In genomic region chr15:34038404-34039179, GRCh38 we compare ENCODE assay signal across 8 cellular contexts. TPM values are rescaled to one million over a fixed set of nuclear protein-coding genes. Genes with fewer than 3 reads are reported as not detected.
A peak's percentile ranks its signal among the peaks of the same experiment; 100 is the strongest.
DNase-seq lines count a peak whose midpoint lies in the region; ATAC-seq and TF ChIP-seq lines count a peak whose summit lies in the region.

No MANE protein-coding gene starts in this region.

- H3K36me3 Mint-ChIP-seq in naive thymus-derived CD4-positive, alpha-beta T cell, result no peaks in the 10 kb centered on the region
- H3K36me3 Mint-ChIP-seq in stimulated activated naive B cell treated with anti-CD40 and anti-IgM and Interleukin-4, amounts not matched to agents 10 μg/mL and 1 μg/mL and 100 μg/mL, for 72 hours, result peaks cover 0 to 3% of the 10 kb centered on the region in 2 donors

- peaks cover 12 to 26% (median 23%) of the 10 kb centered on the region in 7 donors for H3K4me1 Mint-ChIP-seq in naive thymus-derived CD4-positive, alpha-beta T cell
- H3K4me1 Mint-ChIP-seq in stimulated activated naive B cell treated with anti-CD40 and anti-IgM and Interleukin-4, amounts not matched to agents 10 μg/mL and 1 μg/mL and 100 μg/mL, for 72 hours, result peaks cover 13 to 29% of the 10 kb centered on the region in 2 donors

- H3K4me1 ChIP-seq in HUES48 (ENCODE audit: control insufficient read depth, insufficient read depth, low read length), result peaks cover 8% of the 10 kb centered on the region
- H3K4me1 ChIP-seq in naive thymus-derived CD4-positive, alpha-beta T cell (ENCODE audit: control insufficient read depth in 2 of 2, insufficient read depth in 2 of 2, low read length in 2 of 2), result peaks cover 8 to 14% of the 10 kb centered on the region in 2 donors

- peak overlapping the region; percentile 80 to 97 (median 94) for H3K4me3 Mint-ChIP-seq in naive thymus-derived CD4-positive, alpha-beta T cell
- H3K4me3 Mint-ChIP-seq in stimulated activated naive B cell treated with anti-CD40 and anti-IgM and Interleukin-4, amounts not matched to agents 10 μg/mL and 1 μg/mL and 100 μg/mL, for 72 hours, result peak overlapping the region; percentile 89

- H3K36me3 ChIP-seq in HUES48 (ENCODE audit: control insufficient read depth, insufficient read depth, low read length), result no peaks in the 10 kb centered on the region
- H3K36me3 ChIP-seq in naive thymus-derived CD4-positive, alpha-beta T cell (ENCODE audit: control insufficient read depth in 2 of 3, insufficient read depth in 3 of 3, low read length in 3 of 3), result peaks cover 0 to 3% (median 0%) of the 10 kb centered on the region in 3 experiments

- CTCF ChIA-PET in naive thymus-derived CD4-positive, alpha-beta T cell (lab: Charles Lee), result interaction anchor here (1.2 kb wide), 1 partner anchor 23 kb away, joined by 3 read pairs; no protein-coding TSS in a partner anchor

- H3K27ac ChIP-seq in HUES48 (ENCODE audit: low read depth, low read length), result peak overlapping the region; percentile 91
- H3K27ac ChIP-seq in naive thymus-derived CD4-positive, alpha-beta T cell (ENCODE audit: low read depth, low read length), result peak overlapping the region; percentile 80

- DNase-seq in DMS 273 treated with DMSO at 0.1 percent for 48 hours (lab: John Stamatoyannopoulos, UW) (peak; percentile 26), activated T-helper 1 cell treated with Interleukin-2 at 50 U/mL for 16 hours (ENCODE audit: low read depth) (peak; percentile 67), fibroblast of gingiva (ENCODE audit: low read depth) (peak; percentile 79)
- peak; percentile 52 to 76 (median 72) for DNase-seq in naive thymus-derived CD4-positive, alpha-beta T cell
- peak; percentile 71 for DNase-seq in stimulated activated naive B cell treated with anti-CD40 and anti-IgM and Interleukin-4, amounts not matched to agents 10 μg/mL and 1 μg/mL and 100 μg/mL, for 72 hours

- intact Hi-C loops in naive thymus-derived CD4-positive, alpha-beta T cell (cut with micrococcal nuclease), result loop anchor here (1.0 to 10.0 kb wide), 13 partner anchors 20 to 1509 kb away; partner anchors contain the start of genes EMC7 (in 2 of the 2), KATNBL1 (in 2 of the 2), LPCAT4 (in 2 of the 2) and AQR (in 1 of the 2)

- peak overlapping the region; percentile 86 for H3K9ac ChIP-seq in HUES48 (ENCODE audit: low read depth, low read length)

- ATAC-seq in GM21423 (IDR thresholded peaks at IDR 0.05; ENCODE audit: unreplicated experiment), result peak; percentile 74
- ATAC-seq in naive thymus-derived CD4-positive, alpha-beta T cell, result peak; percentile 90
- peak; percentile 62 to 71 for ATAC-seq in stimulated activated naive B cell treated with anti-CD40 and anti-IgM and Interleukin-4, amounts not matched to agents 10 μg/mL and 1 μg/mL and 100 μg/mL, for 72 hours (replicated peaks)

- peaks cover 0 to 1% (median 0%) of the 10 kb centered on the region in 11 donors for H3K9me3 Mint-ChIP-seq in naive thymus-derived CD4-positive, alpha-beta T cell
- H3K9me3 Mint-ChIP-seq in stimulated activated naive B cell treated with anti-CD40 and anti-IgM and Interleukin-4, amounts not matched to agents 10 μg/mL and 1 μg/mL and 100 μg/mL, for 72 hours, result no peaks in the 10 kb centered on the region

- H3K27me3 ChIP-seq in HUES48 (ENCODE audit: control insufficient read depth, insufficient read depth, low read length), result peaks cover 29% of the 10 kb centered on the region
- H3K27me3 ChIP-seq in naive thymus-derived CD4-positive, alpha-beta T cell (ENCODE audit: control insufficient read depth in 2 of 2, insufficient read depth in 2 of 2, low read length in 2 of 2), result no peaks in the 10 kb centered on the region

- peak overlapping the region; percentile 80 for H3K4me3 ChIP-seq in HUES48 (ENCODE audit: low read depth, low read length)
- peak overlapping the region; percentile 100 for H3K4me3 ChIP-seq in naive thymus-derived CD4-positive, alpha-beta T cell (ENCODE audit: low read length)

- peak overlapping the region; percentile 88 to 96 (median 94) for H3K27ac Mint-ChIP-seq in naive thymus-derived CD4-positive, alpha-beta T cell
- H3K27ac Mint-ChIP-seq in stimulated activated naive B cell treated with anti-CD40 and anti-IgM and Interleukin-4, amounts not matched to agents 10 μg/mL and 1 μg/mL and 100 μg/mL, for 72 hours, result peak overlapping the region; percentile 96

- no peaks in the 10 kb centered on the region for H3K9me3 ChIP-seq in HUES48 (ENCODE audit: control insufficient read depth, insufficient read depth, low read length)
- H3K9me3 ChIP-seq in naive thymus-derived CD4-positive, alpha-beta T cell (ENCODE audit: control insufficient read depth in 2 of 3, low read length in 3 of 3), result no peaks in the 10 kb centered on the region

- H3K27me3 Mint-ChIP-seq in naive thymus-derived CD4-positive, alpha-beta T cell, result no peaks in the 10 kb centered on the region
- H3K27me3 Mint-ChIP-seq in stimulated activated naive B cell treated with anti-CD40 and anti-IgM and Interleukin-4, amounts not matched to agents 10 μg/mL and 1 μg/mL and 100 μg/mL, for 72 hours, result no peaks in the 10 kb centered on the region

- POLR2A ChIA-PET in naive thymus-derived CD4-positive, alpha-beta T cell (lab: Charles Lee), result interaction anchor here (0.6 to 2.2 kb wide), 10 partner anchors 9 to 950 kb away, joined by 3 to 7 read pairs (median 4); partner anchors contain the start of genes EMC7, LPCAT4, PGBD4 and ZNF770

TF ChIP-seq in PFSK-1, 5 proteins besides CTCF, POLR2A, EP300 and RAD21:
- TF ChIP-seq TAF1 (IDR thresholded peaks at IDR 0.05; ENCODE audit: borderline replicate concordance, insufficient read depth, low read length) (peak; percentile 79; the same call in 1 of the 2 replicates), POLR2AphosphoS5 (IDR thresholded peaks at IDR 0.05; ENCODE audit: low read depth, low read length) (peak; percentile 80), SIN3A (IDR thresholded peaks at IDR 0.05; ENCODE audit: borderline replicate concordance, insufficient read depth, low read length) (no peak), REST (IDR thresholded peaks at IDR 0.05; ENCODE audit: insufficient read depth in 1 of 2, low read depth in 2 of 2, low read length in 2 of 2) (no peak; a peak in 1 of 4 replicates), FOXP2 (optimal IDR thresholded peaks at IDR 0.05; ENCODE audit: borderline replicate concordance, extremely low read depth, extremely low read length, insufficient read depth) (peak; percentile 27)

RNA-seq across cellular contexts. Expression of gene AVEN, which starts 0.4 kb away (rescaled TPM):
- polyA plus RNA-seq in PFSK-1 (2012; ENCODE audit: insufficient read length, low read depth), result 26.6 TPM
- 10 to 100 TPM in 1 of 5 experiments, 1 to 10 TPM in 4; 6.4 to 12.8 (median 7.3) TPM for total RNA-seq in naive thymus-derived CD4-positive, alpha-beta T cell
- 1 to 10 TPM; 6.8 TPM for polyA plus RNA-seq in naive thymus-derived CD4-positive, alpha-beta T cell

Comparison
In these comparisons a context has a peak if more than half of its experiments do, and no peak if none do; other contexts are left out.
1. Peak in every context shown above with its lines: DNase-seq, ATAC-seq, H3K4me3 ChIP-seq and H3K27ac ChIP-seq.
2. DNase-seq: peak in every context shown above with its lines; median percentile 79 in fibroblast of gingiva; 72 in naive thymus-derived CD4-positive, alpha-beta T cell; 71 in stimulated activated naive B cell treated with anti-CD40 and anti-IgM and Interleukin-4, amounts not matched to agents 10 μg/mL and 1 μg/mL and 100 μg/mL, for 72 hours; 67 in activated T-helper 1 cell treated with Interleukin-2 at 50 U/mL for 16 hours; 26 in DMS 273 treated with DMSO at 0.1 percent for 48 hours.